In genomic region chr1:203031467-203031866, GRCh38 we compare ENCODE assay signal across 13 cellular contexts. TPM values are rescaled to one million over a fixed set of nuclear protein-coding genes. Genes with fewer than 3 reads are reported as not detected.
DNase-seq lines count a peak whose midpoint lies in the region; ATAC-seq, FAIRE-seq and TF ChIP-seq lines count a peak whose summit lies in the region.
"Had no signal": no experiment of that assay in that cellular context is flagged by ENCODE, and none has a peak within 500 bp of the region (broad histone marks: within the 10 kb centered on the region; RNA-seq: fewer than 3 reads in every experiment).

No MANE protein-coding gene starts in this region.

- H3K9me3 ChIP-seq in right atrium auricular region (no peaks in the 10 kb centered on the region), OCI-LY1 (ENCODE audit: low read length) (no peaks in the 10 kb centered on the region), endothelial cell of umbilical vein (replicated peaks; ENCODE audit: control insufficient read depth, insufficient read depth, low read length) (no peaks in the 10 kb centered on the region)
- H3K9me3 ChIP-seq: neutrophil had no signal

- DNase-seq in right atrium auricular region (ENCODE audit: low spot score) (peak; percentile 11), left cardiac atrium (no peak), endothelial cell of umbilical vein (ENCODE audit: low read depth, low spot score) (no peak), type B pancreatic cell (ENCODE audit: extremely low spot score, unreplicated experiment) (no peak), NCI-H2196 treated with DMSO at 0.1 percent for 48 hours (lab: John Stamatoyannopoulos, UW; ENCODE audit: unreplicated experiment) (no peak), midbrain (lab: John Stamatoyannopoulos, UW) (no peak)
- DNase-seq: NCI-H446 treated with DMSO at 0.1 percent for 48 hours had no signal

- H3K27me3 ChIP-seq in right atrium auricular region (no peaks in the 10 kb centered on the region), OCI-LY1 (ENCODE audit: insufficient read depth, low read length) (no peaks in the 10 kb centered on the region), endothelial cell of umbilical vein (ENCODE audit: control insufficient read depth in 2 of 2, insufficient read depth in 2 of 2, low read length in 2 of 2) (peaks cover 19 to 31% of the 10 kb centered on the region in 2 experiments)

- H3K9ac ChIP-seq in OCI-LY1 (ENCODE audit: low read length) (no peak overlapping the region), endothelial cell of umbilical vein (replicated peaks; ENCODE audit: extremely low read depth, insufficient read depth, low read length) (no peak overlapping the region)

- no peaks in the 10 kb centered on the region for H3K9me3 Mint-ChIP-seq in type B pancreatic cell
- H3K9me3 Mint-ChIP-seq: central memory CD8-positive, alpha-beta T cell had no signal

- H3K4me1 ChIP-seq in right atrium auricular region (peaks cover 0 to 48% of the 10 kb centered on the region in 2 donors), OCI-LY1 (ENCODE audit: insufficient read depth, low read length, severe bottlenecking) (peaks cover 4% of the 10 kb centered on the region), endothelial cell of umbilical vein (ENCODE audit: control insufficient read depth, extremely low read depth, insufficient read depth, low read length) (peaks cover 5% of the 10 kb centered on the region)

- TF ChIP-seq POLR2A in endothelial cell of umbilical vein (IDR thresholded peaks at IDR 0.05; ENCODE audit: low read depth, low read length), result no peak

- CTCF ChIA-PET in endothelial cell of umbilical vein (lab: Charles Lee), result interaction anchor here (1.9 to 3.4 kb wide), 3 partner anchors 185 to 238 kb away, joined by 13 to 21 read pairs (median 18); no protein-coding TSS in a partner anchor

- H3K79me2 ChIP-seq in OCI-LY1 (ENCODE audit: insufficient read depth, low read length) (no peaks in the 10 kb centered on the region), endothelial cell of umbilical vein (ENCODE audit: control insufficient read depth, insufficient read depth, low read length) (no peaks in the 10 kb centered on the region)

- H3K4me1 Mint-ChIP-seq in type B pancreatic cell (ENCODE audit: unreplicated experiment), result peaks cover 10% of the 10 kb centered on the region
- H3K4me1 Mint-ChIP-seq: central memory CD8-positive, alpha-beta T cell had no signal

- H3K9me1 ChIP-seq in endothelial cell of umbilical vein (replicated peaks; ENCODE audit: control insufficient read depth, extremely low read depth, insufficient read depth, low read length), result no peaks in the 10 kb centered on the region

- TF ChIP-seq CTCF in right atrium auricular region (IDR thresholded peaks at IDR 0.05) (peak in 1 of 2 donors; percentile 17), OCI-LY1 (IDR thresholded peaks at IDR 0.05; ENCODE audit: low read length) (peak; percentile 66), endothelial cell of umbilical vein (IDR thresholded peaks at IDR 0.05; ENCODE audit: extremely low read depth in 1 of 2, insufficient read depth in 1 of 2, low read depth in 1 of 2, low read length in 2 of 2) (peak; percentile 11 to 31), type B pancreatic cell (conservative IDR thresholded peaks at IDR 0.05) (peak; percentile 58)

- H3K36me3 ChIP-seq in right atrium auricular region (no peaks in the 10 kb centered on the region), OCI-LY1 (ENCODE audit: insufficient read depth, low read length) (no peaks in the 10 kb centered on the region), endothelial cell of umbilical vein (ENCODE audit: control insufficient read depth in 2 of 2, extremely low read depth in 1 of 2, insufficient read depth in 2 of 2, low read length in 2 of 2) (no peaks in the 10 kb centered on the region)
- H3K36me3 ChIP-seq: neutrophil had no signal

- no TSS peak for BruUV-seq in endothelial cell of umbilical vein (replicated peaks; lab: Mats Ljungman, UMichigan)

- ATAC-seq in left cardiac atrium (no peak), GM21381 (IDR thresholded peaks at IDR 0.05; ENCODE audit: unreplicated experiment) (no peak)

- H3K4me2 ChIP-seq in OCI-LY1 (ENCODE audit: low read length), result no peak overlapping the region
- no peak overlapping the region for H3K4me2 ChIP-seq in endothelial cell of umbilical vein (ENCODE audit: insufficient read depth, low read length)

- intact Hi-C loops in left cardiac atrium (cut with DNase I), result no loop called here
- intact Hi-C loops in endothelial cell of umbilical vein (cut with micrococcal nuclease), result loop anchor here (10.0 kb wide), 1 partner anchor 293 kb away; no protein-coding TSS in a partner anchor

- no peak overlapping the region for H3K27ac Mint-ChIP-seq in type B pancreatic cell

- H4K20me1 ChIP-seq in OCI-LY1 (ENCODE audit: insufficient read depth, low read length), result no peaks in the 10 kb centered on the region
- no peaks in the 10 kb centered on the region for H4K20me1 ChIP-seq in endothelial cell of umbilical vein (replicated peaks; ENCODE audit: control insufficient read depth, extremely low read depth, insufficient read depth, low read length)

- H3K36me3 Mint-ChIP-seq in type B pancreatic cell, result peaks cover 4% of the 10 kb centered on the region

- H2AFZ ChIP-seq in OCI-LY1 (ENCODE audit: low read length) (no peak overlapping the region), endothelial cell of umbilical vein (ENCODE audit: low read depth, low read length) (no peak overlapping the region)

- no peaks in the 10 kb centered on the region for H3F3A ChIP-seq in OCI-LY1 (ENCODE audit: insufficient read depth, low read length)

- POLR2A ChIA-PET in endothelial cell of umbilical vein (lab: Charles Lee), result no interaction called here

- dilution Hi-C loops in endothelial cell of umbilical vein (cut with MboI; ENCODE audit: extremely low pct_ligation_motif_present, low sequenced_read_pairs), result no loop called here

- H3K27me3 Mint-ChIP-seq in type B pancreatic cell, result peaks cover 56% of the 10 kb centered on the region
- H3K27me3 Mint-ChIP-seq: central memory CD8-positive, alpha-beta T cell had no signal

- H3K4me3 ChIP-seq in right atrium auricular region (no peak overlapping the region), OCI-LY1 (ENCODE audit: low read depth, low read length, poor library complexity, severe bottlenecking) (no peak overlapping the region), endothelial cell of umbilical vein (replicated peaks in 1 of 3; ENCODE audit: insufficient read depth in 1 of 3, low read depth in 1 of 3, low read length in 3 of 3) (no peak overlapping the region)
- H3K4me3 ChIP-seq: SK-N-MC had no signal

- H3K9me2 ChIP-seq in OCI-LY1 (ENCODE audit: low read depth, low read length), result no peaks in the 10 kb centered on the region

- FAIRE-seq in endothelial cell of umbilical vein (lab: Jason Lieb, UNC), result no peak
- FAIRE-seq: urothelium cell line had no signal

- H3K27ac ChIP-seq in right atrium auricular region (no peak overlapping the region), OCI-LY1 (ENCODE audit: low read depth, low read length, poor library complexity, severe bottlenecking) (no peak overlapping the region), endothelial cell of umbilical vein (ENCODE audit: insufficient read depth, low read depth, low read length) (no peak overlapping the region)
- H3K27ac ChIP-seq: neutrophil, SK-N-MC had no signal

- H3K4me3 Mint-ChIP-seq in type B pancreatic cell, result no peak overlapping the region
- H3K4me3 Mint-ChIP-seq: central memory CD8-positive, alpha-beta T cell had no signal

TF ChIP-seq in endothelial cell of umbilical vein, 7 proteins besides CTCF, POLR2A, EP300 and RAD21:
- TF ChIP-seq FOS (IDR thresholded peaks at IDR 0.05; ENCODE audit: borderline replicate concordance, insufficient read depth, low read length), result no peak

RNA-seq across cellular contexts. Expression of gene PPFIA4, which starts 5.2 kb away (rescaled TPM):
- total RNA-seq in right atrium auricular region, result 10 to 100 TPM; 16.3 to 19.2 TPM
- total RNA-seq in left cardiac atrium, result 10 to 100 TPM; 16.0 to 16.3 TPM
- total RNA-seq in endothelial cell of umbilical vein, result 0.16 and 0.22 TPM in 2 replicates
- polyA plus RNA-seq in endothelial cell of umbilical vein, result 0.13 and 0.17 TPM in 2 replicates
- polyA plus RNA-seq in endothelial cell of umbilical vein (2011; cell fraction: cytosol; rRNA removed), result 0.03 and 0.04 TPM in 2 replicates
- polyA plus RNA-seq in endothelial cell of umbilical vein (2011; cell fraction: nucleus; rRNA removed), result 1.3 and 1.4 TPM in 2 replicates
- 0.37 and 0.58 TPM in 2 replicates for polyA plus RNA-seq in endothelial cell of umbilical vein (2012)
- polyA minus RNA-seq in endothelial cell of umbilical vein, result 0.38 and 3.5 TPM in 2 replicates
- 0.31 TPM for polyA minus RNA-seq in endothelial cell of umbilical vein (2011; cell fraction: cytosol; rRNA and poly(A)+ RNA removed)
- 0.24 and 2.0 TPM in 2 replicates for polyA minus RNA-seq in endothelial cell of umbilical vein (2011; cell fraction: nucleus; rRNA and poly(A)+ RNA removed)
- 0.71 and 4.9 TPM in 2 replicates for total RNA-seq in type B pancreatic cell (ENCODE audit: low replicate concordance)

RNA-seq across cellular contexts. Expression of gene TMEM183A, which starts 24.3 kb away (rescaled TPM):
- 10 to 100 TPM; 29.6 to 39.1 TPM for total RNA-seq in right atrium auricular region
- 10 to 100 TPM; 25.1 to 31.8 TPM for total RNA-seq in left cardiac atrium
- total RNA-seq in endothelial cell of umbilical vein, result 59.4 and 65.5 TPM in 2 replicates
- polyA plus RNA-seq in endothelial cell of umbilical vein, result 92.1 and 110 TPM in 2 replicates
- 78.2 and 95.6 TPM in 2 replicates for polyA plus RNA-seq in endothelial cell of umbilical vein (2011; cell fraction: cytosol; rRNA removed)
- polyA plus RNA-seq in endothelial cell of umbilical vein (2011; cell fraction: nucleus; rRNA removed), result 103 and 107 TPM in 2 replicates
- polyA plus RNA-seq in endothelial cell of umbilical vein (2012), result 42.3 and 51.8 TPM in 2 replicates
- polyA minus RNA-seq in endothelial cell of umbilical vein, result 127 and 145 TPM in 2 replicates
- 50.8 TPM for polyA minus RNA-seq in endothelial cell of umbilical vein (2011; cell fraction: cytosol; rRNA and poly(A)+ RNA removed)
- 42.7 and 72.4 TPM in 2 replicates for polyA minus RNA-seq in endothelial cell of umbilical vein (2011; cell fraction: nucleus; rRNA and poly(A)+ RNA removed)
- total RNA-seq in type B pancreatic cell (ENCODE audit: low replicate concordance), result 75.8 and 88.2 TPM in 2 replicates

RNA-seq across cellular contexts. Expression of gene MYOG, which starts 54.3 kb away (rescaled TPM):
- total RNA-seq in right atrium auricular region (not detected), left cardiac atrium (not detected), endothelial cell of umbilical vein (not detected in 2 replicates), type B pancreatic cell (ENCODE audit: low replicate concordance) (2.1 TPM in 1 of 2 replicates, not detected in the other)
- not detected in 2 replicates for polyA plus RNA-seq in endothelial cell of umbilical vein
- polyA plus RNA-seq in endothelial cell of umbilical vein (2011; cell fraction: cytosol; rRNA removed), result not detected in 2 replicates
- not detected in 2 replicates for polyA plus RNA-seq in endothelial cell of umbilical vein (2011; cell fraction: nucleus; rRNA removed)
- not detected in 2 replicates for polyA plus RNA-seq in endothelial cell of umbilical vein (2012)
- polyA minus RNA-seq in endothelial cell of umbilical vein, result not detected in 2 replicates
- polyA minus RNA-seq in endothelial cell of umbilical vein (2011; cell fraction: cytosol; rRNA and poly(A)+ RNA removed), result not detected
- polyA minus RNA-seq in endothelial cell of umbilical vein (2011; cell fraction: nucleus; rRNA and poly(A)+ RNA removed), result not detected in 2 replicates
